Comparison of ENCODE assay signal across 1 cellular context in the genomic region with DNA sequence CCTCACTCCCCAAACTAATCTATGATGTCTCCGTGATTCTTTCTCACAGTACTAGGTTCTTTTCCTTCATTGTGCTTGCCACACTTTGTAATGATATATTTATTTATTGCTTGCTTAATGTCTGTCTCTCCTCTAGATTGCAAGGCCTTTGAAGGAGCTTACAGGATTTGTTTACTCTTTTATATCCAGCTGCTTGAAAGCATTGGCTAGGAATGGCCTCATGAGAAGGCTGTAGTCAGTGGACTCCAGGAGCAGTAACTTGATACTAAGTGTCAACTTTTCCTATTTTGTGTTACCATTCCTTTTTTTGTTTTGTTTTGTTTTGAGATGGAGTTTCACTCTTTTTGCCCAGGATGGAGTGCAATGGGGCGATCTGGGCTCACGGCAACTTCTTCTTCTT.
TF ChIP-seq lines count a peak whose summit lies in the region.

No MANE protein-coding gene starts in this region.

TF ChIP-seq in IMR-90, 13 proteins besides CTCF, POLR2A, EP300 and RAD21 (continued from another document):
- TF ChIP-seq, protein P1, sequence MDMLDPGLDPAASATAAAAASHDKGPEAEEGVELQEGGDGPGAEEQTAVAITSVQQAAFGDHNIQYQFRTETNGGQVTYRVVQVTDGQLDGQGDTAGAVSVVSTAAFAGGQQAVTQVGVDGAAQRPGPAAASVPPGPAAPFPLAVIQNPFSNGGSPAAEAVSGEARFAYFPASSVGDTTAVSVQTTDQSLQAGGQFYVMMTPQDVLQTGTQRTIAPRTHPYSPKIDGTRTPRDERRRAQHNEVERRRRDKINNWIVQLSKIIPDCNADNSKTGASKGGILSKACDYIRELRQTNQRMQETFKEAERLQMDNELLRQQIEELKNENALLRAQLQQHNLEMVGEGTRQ (IDR thresholded peaks at IDR 0.05; ENCODE audit: low read depth, low read length), result no peak
- no peak for TF ChIP-seq RCOR1 (IDR thresholded peaks at IDR 0.05; ENCODE audit: insufficient replicate concordance, low read length)
- TF ChIP-seq MXI1 (IDR thresholded peaks at IDR 0.05; ENCODE audit: borderline replicate concordance, low read depth, low read length), result no peak
- no peak for TF ChIP-seq MAZ (IDR thresholded peaks at IDR 0.05; ENCODE audit: borderline replicate concordance, low read depth, low read length)
